8 cellular contexts compared by ENCODE assay signal in genomic region chr12:71685961-71686657, GRCh38.
DNase-seq lines count a peak whose midpoint lies in the region; ATAC-seq and FAIRE-seq lines count a peak whose summit lies in the region.

TMEM19 (plus strand) TSS chr12:71686082; CDS start chr12:71686681, 599 bp downstream.

- H4K20me1 ChIP-seq in BLaER1 = no peaks in the 10 kb centered on the region

- H3K27ac ChIP-seq in BLaER1 = peak within 1 kb of the TSS; percentile 80

- DNase-seq in GM19239 (ENCODE audit: insufficient read length, low spot score) (peak; percentile 53), NCI-H524 (lab: John Stamatoyannopoulos, UW) (peak; percentile 53 to 82), cortex of kidney (lab: John Stamatoyannopoulos, UW) (peak; percentile 34), left kidney (ENCODE audit: low read depth, low spot score) (peak; percentile 96)
- DNase-seq in activated CD4-positive, alpha-beta T cell treated with anti-CD3 and anti-CD28 coated beads for 48 hours = peak; percentile 84
- peak; percentile 81 to 82 for DNase-seq in stimulated activated CD4-positive, alpha-beta T cell treated with anti-CD3 and anti-CD28 coated beads, Interleukin-2, amount 100 ng/mL, for 24 hours

- H3K4me1 ChIP-seq in BLaER1 = peaks cover 34% of the 10 kb centered on the region

- H3K9me3 ChIP-seq in BLaER1 = no peaks in the 10 kb centered on the region

- peak; percentile 85 for FAIRE-seq in GM19239 (lab: Jason Lieb, UNC)

- H3K36me3 ChIP-seq in BLaER1 = no peaks in the 10 kb centered on the region

- ATAC-seq in HG03457 (IDR thresholded peaks at IDR 0.05; ENCODE audit: unreplicated experiment) = peak; percentile 77

- peak within 1 kb of the TSS; percentile 73 for H3K4me3 ChIP-seq in BLaER1

- peak within 1 kb of the TSS; percentile 87 for H3K4me2 ChIP-seq in BLaER1

- H3K9ac ChIP-seq in BLaER1 = peak within 1 kb of the TSS; percentile 82

- H3K27me3 ChIP-seq in BLaER1 = no peaks in the 10 kb centered on the region

Comparison
In these comparisons a context has a peak if more than half of its experiments do, and no peak if none do; other contexts are left out.
1. Peak in every context shown above with its lines: DNase-seq, ATAC-seq, H3K4me3 ChIP-seq and H3K27ac ChIP-seq.
2. DNase-seq: peak in every context shown above with its lines; median percentile 96 in left kidney; 84 in activated CD4-positive, alpha-beta T cell treated with anti-CD3 and anti-CD28 coated beads for 48 hours; 82 in stimulated activated CD4-positive, alpha-beta T cell treated with anti-CD3 and anti-CD28 coated beads, Interleukin-2, amount 100 ng/mL, for 24 hours; 68 in NCI-H524; 53 in GM19239; 34 in cortex of kidney.